8 cellular contexts compared by ENCODE assay signal in the genomic region with DNA sequence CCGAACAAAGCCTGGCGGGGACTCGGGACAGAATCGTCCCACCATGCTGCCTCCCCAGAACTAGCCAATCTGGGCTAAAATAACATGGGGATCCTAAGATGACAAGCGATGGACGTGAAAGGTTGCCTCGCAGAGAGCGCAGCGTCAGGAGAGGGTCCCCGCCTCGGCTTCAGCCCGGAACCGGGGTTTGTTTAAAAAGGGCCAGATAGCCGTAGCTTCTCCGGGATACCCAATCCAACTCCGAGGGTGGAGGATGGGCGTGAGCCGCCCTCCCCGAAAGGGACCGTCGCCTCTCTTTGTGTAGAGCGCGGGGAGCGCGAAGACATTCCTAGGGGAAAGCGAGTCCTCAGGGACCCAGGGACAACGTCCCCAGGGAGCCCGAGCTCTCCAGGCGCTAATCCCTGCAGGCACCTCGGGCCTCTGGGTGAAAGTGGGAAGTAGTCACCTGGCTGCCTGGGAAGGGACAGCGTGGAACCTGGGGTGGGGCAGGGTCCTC. TPM values are rescaled to one million over a fixed set of nuclear protein-coding genes. Genes with fewer than 3 reads are reported as not detected.
DNase-seq lines count a peak whose midpoint lies in the region; ATAC-seq and TF ChIP-seq lines count a peak whose summit lies in the region.

No MANE protein-coding gene starts in this region.

- no peaks in the 10 kb centered on the region for H3K9me3 Mint-ChIP-seq in activated naive CD4-positive, alpha-beta T cell treated with anti-CD3 and anti-CD28 coated beads, Interleukin-2, amount 10 ng/mL, durations not matched to agents 7 days and 5 days

- H3K9me3 ChIP-seq in esophagus squamous epithelium (no peaks in the 10 kb centered on the region), prostate gland (no peaks in the 10 kb centered on the region)

- intact Hi-C loops in esophagus squamous epithelium (cut with DNase I), result loop anchor here (10.0 kb wide), 1 partner anchor 369 kb away; no protein-coding TSS in a partner anchor
- intact Hi-C loops in prostate gland (cut with DNase I), result loop anchor here (10.0 kb wide), 2 partner anchors 369 to 639 kb away; no protein-coding TSS in a partner anchor

- peaks cover 0 to 77% (median 12%) of the 10 kb centered on the region in 4 donors for H3K27me3 ChIP-seq in esophagus squamous epithelium
- H3K27me3 ChIP-seq in prostate gland (replicated peaks; ENCODE audit: insufficient read depth), result no peaks in the 10 kb centered on the region

- no peak overlapping the region for H3K27ac Mint-ChIP-seq in activated naive CD4-positive, alpha-beta T cell treated with anti-CD3 and anti-CD28 coated beads, Interleukin-2, amount 10 ng/mL, durations not matched to agents 7 days and 5 days

- no peak overlapping the region for H3K27ac ChIP-seq in RWPE1
- H3K27ac ChIP-seq in esophagus squamous epithelium, result peak overlapping the region; percentile 80 to 90 (median 86)
- H3K27ac ChIP-seq in prostate gland, result peak overlapping the region; percentile 73 to 74

- H3K4me1 ChIP-seq in esophagus squamous epithelium, result peaks cover 13 to 37% (median 14%) of the 10 kb centered on the region in 3 donors
- no peaks in the 10 kb centered on the region for H3K4me1 ChIP-seq in prostate gland (replicated peaks)

- peaks cover 10% of the 10 kb centered on the region for H3K4me1 Mint-ChIP-seq in activated naive CD4-positive, alpha-beta T cell treated with anti-CD3 and anti-CD28 coated beads, Interleukin-2, amount 10 ng/mL, durations not matched to agents 7 days and 5 days

- no peaks in the 10 kb centered on the region for H3K36me3 Mint-ChIP-seq in activated naive CD4-positive, alpha-beta T cell treated with anti-CD3 and anti-CD28 coated beads, Interleukin-2, amount 10 ng/mL, durations not matched to agents 7 days and 5 days

- H3K36me3 ChIP-seq in esophagus squamous epithelium, result no peaks in the 10 kb centered on the region
- H3K36me3 ChIP-seq in prostate gland, result no peaks in the 10 kb centered on the region

- ATAC-seq in GM21825 (IDR thresholded peaks at IDR 0.05; ENCODE audit: unreplicated experiment), result no peak
- no peak for ATAC-seq in GM21447 (IDR thresholded peaks at IDR 0.05; ENCODE audit: unreplicated experiment)

- WGBS in esophagus squamous epithelium, 2 donors, result 2% methylated on average over 18 of the region's 31 CpGs; no CpG with 5 or more reads in 1 of the 2 donors
- 0% methylated on average over 23 of the region's 31 CpGs for WGBS in prostate gland

- peak overlapping the region; percentile 56 for H3K4me3 Mint-ChIP-seq in activated naive CD4-positive, alpha-beta T cell treated with anti-CD3 and anti-CD28 coated beads, Interleukin-2, amount 10 ng/mL, durations not matched to agents 7 days and 5 days

- POLR2A ChIA-PET in RWPE1 (lab: Yijun Ruan, JAX; ENCODE audit: low non-redundant PET), result interaction anchor here (0.5 kb wide), 1 partner anchor 102 kb away, joined by 7 read pairs; no protein-coding TSS in a partner anchor

- TF ChIP-seq POLR2A in esophagus squamous epithelium (IDR thresholded peaks at IDR 0.05), result no peak
- no peak for TF ChIP-seq POLR2A in prostate gland (IDR thresholded peaks at IDR 0.05)

- DNase-seq in activated naive CD4-positive, alpha-beta T cell treated with anti-CD3 and anti-CD28 coated beads, Interleukin-2, amount 10 ng/mL, durations not matched to agents 7 days and 5 days, result no peak
- DNase-seq in activated naive CD4-positive, alpha-beta T cell treated with Interleukin-2 at 50 U/mL for 16 hours, result no peak
- peak; percentile 41 for DNase-seq in RWPE1 (ENCODE audit: low spot score)
- no peak for DNase-seq in esophagus squamous epithelium (lab: John Stamatoyannopoulos, UW)
- DNase-seq in prostate gland (ENCODE audit: low spot score), result peak; percentile 17
- no peak for DNase-seq in Kasumi-1 (lab: John Stamatoyannopoulos, UW)

- TF ChIP-seq CTCF in RWPE1 (conservative IDR thresholded peaks at IDR 0.05; ENCODE audit: low read depth) (no peak), esophagus squamous epithelium (IDR thresholded peaks at IDR 0.05) (no peak), prostate gland (IDR thresholded peaks at IDR 0.05) (no peak)

- H3K4me3 ChIP-seq in esophagus squamous epithelium, result peak overlapping the region; percentile 61 to 76 (median 69)
- H3K4me3 ChIP-seq in prostate gland, result peak overlapping the region; percentile 57 to 62

- CTCF ChIA-PET in activated naive CD4-positive, alpha-beta T cell treated with anti-CD3 and anti-CD28 coated beads, Interleukin-2, amount 10 ng/mL, durations not matched to agents 7 days and 5 days (lab: Charles Lee), result interaction anchor here (0.6 kb wide), 1 partner anchor 25 kb away, joined by 3 read pairs; no protein-coding TSS in a partner anchor
- CTCF ChIA-PET in RWPE1 (lab: Yijun Ruan, JAX), result interaction anchor here (0.7 to 0.9 kb wide), 3 partner anchors 125 to 412 kb away, joined by 3 read pairs; no protein-coding TSS in a partner anchor

- peaks cover 75% of the 10 kb centered on the region for H3K27me3 Mint-ChIP-seq in activated naive CD4-positive, alpha-beta T cell treated with anti-CD3 and anti-CD28 coated beads, Interleukin-2, amount 10 ng/mL, durations not matched to agents 7 days and 5 days

RNA-seq across cellular contexts. Expression of gene CD24, which starts 0.6 kb away (rescaled TPM):
- total RNA-seq in esophagus squamous epithelium (1,000 to 10,000 TPM in 3 of 4 donors, 100 to 1,000 TPM in 1; 711 to 1,654 (median 1,435) TPM), prostate gland (100 to 1,000 TPM in 1 of 2 donors, 10 to 100 TPM in 1; 59.4 to 336 TPM)

RNA-seq across cellular contexts. Expression of gene MTRES1, which starts 54.1 kb away (rescaled TPM):
- total RNA-seq in esophagus squamous epithelium (10 to 100 TPM in 3 of 4 donors, 1 to 10 TPM in 1; 6.8 to 19.7 (median 15.6) TPM), prostate gland (10 to 100 TPM in 1 of 2 donors, 1 to 10 TPM in 1; 5.7 to 12.3 TPM)

Comparison
In these comparisons a context has a peak if more than half of its experiments do, and no peak if none do; other contexts are left out.
1. DNase-seq: peak in RWPE1 (single experiment) and prostate gland (single experiment); none in activated naive CD4-positive, alpha-beta T cell treated with anti-CD3 and anti-CD28 coated beads, Interleukin-2, amount 10 ng/mL, durations not matched to agents 7 days and 5 days (single experiment), activated naive CD4-positive, alpha-beta T cell treated with Interleukin-2 at 50 U/mL for 16 hours (single experiment), esophagus squamous epithelium (single experiment) and Kasumi-1 (0 of 2).